ENCODE assay signal across 27 cellular contexts in the genomic region with DNA sequence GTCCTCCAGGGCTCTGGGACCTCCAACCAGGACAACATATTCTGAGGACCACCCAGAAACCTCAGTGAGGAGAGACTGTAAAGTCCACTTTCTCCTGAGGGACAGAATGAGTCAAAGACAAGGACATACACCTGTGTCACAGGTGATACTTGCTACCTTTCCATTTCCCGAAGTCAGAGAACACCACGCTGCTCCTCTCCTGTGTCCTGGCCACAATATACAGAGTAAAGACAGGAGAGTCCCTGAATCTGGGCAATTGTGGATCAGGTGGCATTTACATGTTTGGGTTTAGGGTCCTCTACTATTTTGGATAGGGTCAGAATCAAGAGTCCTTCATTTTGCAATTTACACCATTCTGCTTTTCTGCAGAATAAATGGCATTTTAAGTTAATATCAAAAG.
"Had no signal": no experiment of that assay in that cellular context is flagged by ENCODE, and none has a peak within 500 bp of the region (broad histone marks: within the 10 kb centered on the region; RNA-seq: fewer than 3 reads in every experiment).

No MANE protein-coding gene starts in this region.

- H3K4me3 Mint-ChIP-seq: activated CD4-positive, alpha-beta memory T cell treated with anti-CD3 and anti-CD28 coated beads for 36 hours; activated CD4-positive, alpha-beta T cell treated with anti-CD3 and anti-CD28 coated beads, Interleukin-2, amount 10 ng/mL, durations not matched to agents 24 days and 14 days; activated T-cell treated with anti-CD3 and anti-CD28 coated beads, Interleukin-2, amount 50 U/mL, for 4 hours; activated T-helper 17 cell treated with anti-CD3 and anti-CD28 coated beads, Interleukin-2, amount 50 U/mL, for 72 hours; effector memory CD8-positive, alpha-beta T cell; T-helper 2 cell treated with Interferon-gamma antibody and Interleukin-4, amounts not matched to agents 5 μg/mL and 100 μg/mL, for 36 hours had no signal

- H3K9me3 Mint-ChIP-seq: activated CD4-positive, alpha-beta memory T cell treated with anti-CD3 and anti-CD28 coated beads for 36 hours; activated CD4-positive, alpha-beta T cell treated with anti-CD3 and anti-CD28 coated beads, Interleukin-2, amount 10 ng/mL, durations not matched to agents 24 days and 14 days; activated T-cell treated with anti-CD3 and anti-CD28 coated beads, Interleukin-2, amount 50 U/mL, for 4 hours; activated T-helper 17 cell treated with anti-CD3 and anti-CD28 coated beads, Interleukin-2, amount 50 U/mL, for 72 hours; effector memory CD8-positive, alpha-beta T cell; naive thymus-derived CD4-positive, alpha-beta T cell; T-helper 2 cell treated with Interferon-gamma antibody and Interleukin-4, amounts not matched to agents 5 μg/mL and 100 μg/mL, for 36 hours had no signal

- H3K36me3 ChIP-seq: right atrium auricular region, thoracic aorta had no signal

- H3K4me3 ChIP-seq: psoas muscle, right atrium auricular region, thoracic aorta had no signal

- FAIRE-seq: astrocyte, keratinocyte had no signal

- H3K27ac Mint-ChIP-seq: activated CD4-positive, alpha-beta memory T cell treated with anti-CD3 and anti-CD28 coated beads for 36 hours; activated CD4-positive, alpha-beta T cell treated with anti-CD3 and anti-CD28 coated beads, Interleukin-2, amount 10 ng/mL, durations not matched to agents 24 days and 14 days; T-helper 2 cell treated with Interferon-gamma antibody and Interleukin-4, amounts not matched to agents 5 μg/mL and 100 μg/mL, for 36 hours had no signal

- H3K27me3 Mint-ChIP-seq: activated CD4-positive, alpha-beta memory T cell treated with anti-CD3 and anti-CD28 coated beads for 36 hours; activated CD4-positive, alpha-beta T cell treated with anti-CD3 and anti-CD28 coated beads, Interleukin-2, amount 10 ng/mL, durations not matched to agents 24 days and 14 days; activated T-helper 17 cell treated with anti-CD3 and anti-CD28 coated beads, Interleukin-2, amount 50 U/mL, for 72 hours; effector memory CD8-positive, alpha-beta T cell; naive thymus-derived CD4-positive, alpha-beta T cell had no signal

- H3K27ac ChIP-seq: brain microvascular endothelial cell, parathyroid adenoma, psoas muscle, right atrium auricular region, thoracic aorta had no signal

- ATAC-seq: activated CD4-positive, CD25-positive, alpha-beta regulatory T cell treated with anti-CD3 and anti-CD28 coated beads, Interleukin-2, amount 50 U/mL, for 24 hours; activated T-cell treated with anti-CD3 and anti-CD28 coated beads, Interleukin-2, amount 50 U/mL, for 4 hours; activated T-helper 17 cell treated with anti-CD3 and anti-CD28 coated beads, Interleukin-2, amount 50 U/mL, for 72 hours; effector memory CD8-positive, alpha-beta T cell; left cardiac atrium; naive thymus-derived CD4-positive, alpha-beta T cell; psoas muscle; stimulated activated naive CD8-positive, alpha-beta T cell treated with anti-CD3 and anti-CD28 coated beads, Interleukin-15, Interleukin-2, amounts not matched to agents 100 U/mL and 50 U/mL, for 24 hours had no signal

- H2AFZ ChIP-seq: parathyroid adenoma had no signal

- H3K27me3 ChIP-seq: brain microvascular endothelial cell, right atrium auricular region had no signal

- H3K9ac ChIP-seq: parathyroid adenoma had no signal

- DNase-seq: activated CD4-positive, alpha-beta memory T cell treated with anti-CD3 and anti-CD28 coated beads for 36 hours; activated CD4-positive, alpha-beta T cell treated with anti-CD3 and anti-CD28 coated beads, Interleukin-2, amount 10 ng/mL, durations not matched to agents 24 days and 14 days; activated gamma-delta T cell treated with Interleukin-2 at 50 U/mL for 16 hours; activated naive CD4-positive, alpha-beta T cell treated with anti-CD3 and anti-CD28 coated beads, Interleukin-2, amount 50 U/mL, for 16 hours; activated T-cell treated with anti-CD3 and anti-CD28 coated beads, Interleukin-2, amount 50 U/mL, for 4 hours; amniotic stem cell; brain microvascular endothelial cell; cortex of kidney; effector memory CD8-positive, alpha-beta T cell; head of caudate nucleus; hippocampal formation; left cardiac atrium; mammary epithelial cell; midbrain; naive thymus-derived CD4-positive, alpha-beta T cell; stimulated activated CD4-positive, alpha-beta T cell treated with anti-CD3 and anti-CD28 coated beads, Interleukin-2, amount 100 ng/mL, for 48 hours; stimulated activated naive CD8-positive, alpha-beta T cell treated with anti-CD3 and anti-CD28 coated beads, Interleukin-15, Interleukin-2, amounts not matched to agents 100 U/mL and 50 U/mL, for 24 hours; T-helper 1 cell had no signal

- H3K9me3 ChIP-seq: psoas muscle, right atrium auricular region, thoracic aorta had no signal
